ENCODE assay signal across 12 cellular contexts in the genomic region with DNA sequence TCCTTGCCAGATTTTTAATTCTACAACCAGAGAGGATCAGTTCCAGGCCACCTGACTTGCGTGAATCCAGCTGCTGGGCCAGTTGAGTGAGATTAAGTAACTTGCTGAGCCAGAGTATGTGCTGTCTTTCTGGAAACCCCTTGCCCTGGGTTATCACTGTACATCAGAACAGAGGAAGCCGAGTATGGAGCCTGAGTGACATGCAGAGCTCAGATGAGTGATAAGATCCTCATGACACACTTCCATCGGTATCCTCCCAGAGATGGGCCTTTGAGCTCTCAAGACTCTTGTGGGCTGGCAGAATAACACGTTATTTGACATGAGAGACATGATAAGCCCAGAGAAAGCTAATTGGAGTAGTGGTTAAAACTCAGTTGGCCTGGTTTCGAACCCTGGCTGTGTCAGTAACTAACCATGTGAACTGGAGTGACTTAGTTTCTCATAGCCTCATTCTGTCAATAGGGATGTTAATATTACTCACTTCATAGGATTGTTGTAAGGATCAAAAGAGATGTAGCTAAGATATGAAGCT.
DNase-seq lines count a peak whose midpoint lies in the region; ATAC-seq, FAIRE-seq and TF ChIP-seq lines count a peak whose summit lies in the region.
"Had no signal": no experiment of that assay in that cellular context is flagged by ENCODE, and none has a peak within 500 bp of the region (broad histone marks: within the 10 kb centered on the region; RNA-seq: fewer than 3 reads in every experiment).

No MANE protein-coding gene starts in this region.

- H3K27ac Mint-ChIP-seq in HFFc6 (peak overlapping the region; percentile 83), natural killer cell (peak overlapping the region; percentile 25 to 78)

- H3K36me3 ChIP-seq in right lobe of liver: no peaks in the 10 kb centered on the region

- no peak overlapping the region for H3K4me3 ChIP-seq in right lobe of liver
- H3K4me3 ChIP-seq: PC-9 had no signal

- intact Hi-C loops in natural killer cell (cut with micrococcal nuclease) (loop anchor here (10.0 kb wide), 3 partner anchors 120 to 380 kb away; no protein-coding TSS in a partner anchor), right lobe of liver (cut with DNase I) (no loop called here)

- TF ChIP-seq CTCF in HFFc6 (IDR thresholded peaks at IDR 0.05) (no peak), natural killer cell (IDR thresholded peaks at IDR 0.05) (no peak), right lobe of liver (IDR thresholded peaks at IDR 0.05) (no peak)

- H3K9me3 ChIP-seq in right lobe of liver: no peaks in the 10 kb centered on the region

- no peaks in the 10 kb centered on the region for H3K27me3 ChIP-seq in right lobe of liver

- DNase-seq in CMK (ENCODE audit: low read depth) (peak; percentile 37), HFFc6 (no peak), amniotic epithelial cell (ENCODE audit: low read depth) (peak; percentile 85), natural killer cell (no peak), right lobe of liver (no peak), frontal cortex (ENCODE audit: low spot score in 2 of 2) (no peak)
- DNase-seq: activated CD8-positive, alpha-beta memory T cell treated with anti-CD3 and anti-CD28 coated beads, Interleukin-2, amount 50 U/mL, for 48 hours; DMS79; PC-9 had no signal

- no peak overlapping the region; the same call in 1 of the 2 replicates for H3K4me3 Mint-ChIP-seq in HFFc6
- H3K4me3 Mint-ChIP-seq in natural killer cell: no peak overlapping the region

- H3K9me3 Mint-ChIP-seq in HFFc6: no peaks in the 10 kb centered on the region
- no peaks in the 10 kb centered on the region for H3K9me3 Mint-ChIP-seq in natural killer cell

- ATAC-seq in natural killer cell: peak in 2 of 3 donors; percentile 22
- no peak for ATAC-seq in HG03139 (IDR thresholded peaks at IDR 0.05; ENCODE audit: unreplicated experiment)
- ATAC-seq in right lobe of liver: no peak
- no peak for ATAC-seq in GM21737 (IDR thresholded peaks at IDR 0.05; ENCODE audit: unreplicated experiment)

- no peaks in the 10 kb centered on the region for H3K27me3 Mint-ChIP-seq in HFFc6 (ENCODE audit: insufficient read depth)
- no peaks in the 10 kb centered on the region for H3K27me3 Mint-ChIP-seq in natural killer cell (ENCODE audit: low read depth in 2 of 2)

- H3K4me1 ChIP-seq in right lobe of liver: no peaks in the 10 kb centered on the region

- 73% methylated on average over 5 of the region's 5 CpGs for WGBS in right lobe of liver (ENCODE audit: insufficient coverage, low coverage, low lambda C conversion rate, missing lambda C conversion rate)

- no peak for TF ChIP-seq POLR2A in right lobe of liver (IDR thresholded peaks at IDR 0.05)

- H3K4me1 Mint-ChIP-seq in HFFc6 (ENCODE audit: low read depth) (peaks cover 84% of the 10 kb centered on the region), natural killer cell (peaks cover 74 to 75% of the 10 kb centered on the region in 2 donors)

- no peak for FAIRE-seq in frontal cortex (lab: Jason Lieb, UNC)
- FAIRE-seq: endometrium had no signal

- H3K36me3 Mint-ChIP-seq in HFFc6 (ENCODE audit: low read depth): no peaks in the 10 kb centered on the region
- H3K36me3 Mint-ChIP-seq in natural killer cell: no peaks in the 10 kb centered on the region

- H3K27ac ChIP-seq in right lobe of liver: no peak overlapping the region
- H3K27ac ChIP-seq: PC-9 had no signal

Comparison
In these comparisons a context has a peak if more than half of its experiments do, and no peak if none do; other contexts are left out.
1. DNase-seq: peak in CMK (single experiment) and amniotic epithelial cell (single experiment); none in HFFc6 (single experiment), natural killer cell (single experiment), right lobe of liver (0 of 3) and frontal cortex (0 of 2).
2. ATAC-seq: peak in natural killer cell (2 of 3); none in HG03139 (single experiment), right lobe of liver (0 of 4) and GM21737 (single experiment).